In the genomic region with DNA sequence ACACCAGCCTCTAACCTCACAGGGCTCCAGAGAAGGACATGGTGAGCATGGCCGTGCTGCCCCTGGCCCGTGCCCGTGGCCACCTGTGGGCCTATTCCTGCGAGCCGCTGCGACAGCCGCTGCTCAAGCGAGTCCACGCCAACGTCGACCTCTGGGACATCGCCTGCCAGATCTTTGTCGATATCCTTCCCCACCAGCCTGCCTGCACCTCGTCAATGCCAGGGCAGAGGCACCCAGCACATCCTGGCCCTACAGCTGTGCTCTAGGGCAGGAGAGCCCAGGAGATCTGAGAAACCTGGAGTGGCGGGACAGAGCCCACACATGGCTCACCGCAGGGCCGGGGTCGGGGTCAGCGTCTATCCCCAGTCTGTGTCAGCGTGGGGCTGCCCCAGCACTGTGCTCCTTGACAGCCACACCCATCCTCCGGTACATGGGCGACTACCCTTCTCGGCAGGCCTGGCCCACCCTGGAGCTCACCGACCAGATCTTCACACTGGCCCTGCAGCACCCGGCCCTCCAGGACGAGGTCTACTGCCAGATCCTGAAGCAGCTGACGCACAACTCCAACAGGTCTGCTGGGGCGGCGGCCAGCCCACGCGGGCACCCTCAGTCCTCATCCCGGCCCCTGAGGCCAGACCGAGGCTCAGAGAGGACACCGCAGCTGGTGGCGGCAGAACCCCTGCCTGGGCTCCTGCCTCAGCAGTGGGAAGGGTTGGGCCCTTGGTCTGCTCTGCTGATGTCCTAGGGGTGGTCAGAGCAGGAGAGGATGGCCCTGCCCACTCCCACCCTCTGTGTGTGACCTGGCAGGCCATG, we compare ENCODE assay signal across 36 cellular contexts. TPM values are rescaled to one million over a fixed set of nuclear protein-coding genes. Genes with fewer than 3 reads are reported as not detected.
DNase-seq lines count a peak whose midpoint lies in the region; ATAC-seq and TF ChIP-seq lines count a peak whose summit lies in the region.
"Had no signal": no experiment of that assay in that cellular context is flagged by ENCODE, and none has a peak within 500 bp of the region (broad histone marks: within the 10 kb centered on the region; RNA-seq: fewer than 3 reads in every experiment).

No MANE protein-coding gene starts in this region.

- no peaks in the 10 kb centered on the region for H3K36me3 ChIP-seq in BLaER1
- H3K36me3 ChIP-seq in psoas muscle (ENCODE audit: insufficient read depth in 1 of 2, low read depth in 1 of 2) = no peaks in the 10 kb centered on the region
- H3K36me3 ChIP-seq in HAP-1 (replicated peaks) = no peaks in the 10 kb centered on the region
- no peaks in the 10 kb centered on the region for H3K36me3 ChIP-seq in adrenal gland (replicated peaks in 1 of 2)
- H3K36me3 ChIP-seq: prostate gland, thoracic aorta, WERI-Rb-1 had no signal

- ATAC-seq in T-helper 17 cell (no peak), right cardiac atrium (peak; percentile 1 to 4), psoas muscle (peak in 1 of 4 donors; percentile 9), GM18517 (IDR thresholded peaks at IDR 0.05; ENCODE audit: unreplicated experiment) (no peak)
- ATAC-seq: A549, GM12878, left lobe of liver, Panc1 had no signal

- peak overlapping the region; percentile 2 for H3K27ac Mint-ChIP-seq in T-helper 17 cell
- H3K27ac Mint-ChIP-seq: activated naive CD8-positive, alpha-beta T cell; CD8-positive, alpha-beta memory T cell; stimulated activated naive CD8-positive, alpha-beta T cell treated with anti-CD3 and anti-CD28 coated beads, Interleukin-15, Interleukin-2, amounts not matched to agents 100 ng/mL and 50 ng/mL, for 24 hours had no signal

- H3K27me3 ChIP-seq in BLaER1 = no peaks in the 10 kb centered on the region
- no peaks in the 10 kb centered on the region for H3K27me3 ChIP-seq in right cardiac atrium (ENCODE audit: control insufficient read depth, insufficient read depth)
- H3K27me3 ChIP-seq in psoas muscle (ENCODE audit: insufficient read depth in 3 of 3, low read length in 2 of 3) = no peaks in the 10 kb centered on the region
- no peaks in the 10 kb centered on the region for H3K27me3 ChIP-seq in HAP-1 (ENCODE audit: low read depth)
- H3K27me3 ChIP-seq in adrenal gland = no peaks in the 10 kb centered on the region

- TF ChIP-seq POLR2A in adrenal gland (IDR thresholded peaks at IDR 0.05) = no peak

- H3K27ac ChIP-seq in BLaER1 = peak overlapping the region; percentile 97
- no peak overlapping the region for H3K27ac ChIP-seq in right cardiac atrium (ENCODE audit: low read length)
- no peak overlapping the region for H3K27ac ChIP-seq in psoas muscle
- H3K27ac ChIP-seq in adrenal gland = no peak overlapping the region
- H3K27ac ChIP-seq: A549, prostate gland, skin epidermis, thoracic aorta, WERI-Rb-1 had no signal

- H3K4me1 Mint-ChIP-seq in T-helper 17 cell = peaks cover 4% of the 10 kb centered on the region

- intact Hi-C loops in right cardiac atrium (cut with DNase I) = no loop called here
- intact Hi-C loops in psoas muscle (cut with DNase I) = no loop called here
- intact Hi-C loops in adrenal gland (cut with DNase I) = no loop called here

- peaks cover 99% of the 10 kb centered on the region for H3K4me1 ChIP-seq in BLaER1
- peaks cover 11% of the 10 kb centered on the region for H3K4me1 ChIP-seq in right cardiac atrium (ENCODE audit: control insufficient read depth, insufficient read depth, low read length)
- peaks cover 5% of the 10 kb centered on the region for H3K4me1 ChIP-seq in psoas muscle
- H3K4me1 ChIP-seq in HAP-1 = no peaks in the 10 kb centered on the region
- no peaks in the 10 kb centered on the region for H3K4me1 ChIP-seq in adrenal gland (replicated peaks in 1 of 2)
- H3K4me1 ChIP-seq: A549, prostate gland had no signal

- H3K9me3 ChIP-seq in BLaER1 (no peaks in the 10 kb centered on the region), T-helper 17 cell (ENCODE audit: control insufficient read depth, low read length, poor library complexity, severe bottlenecking) (no peaks in the 10 kb centered on the region), right cardiac atrium (ENCODE audit: control insufficient read depth, low read length) (no peaks in the 10 kb centered on the region), psoas muscle (no peaks in the 10 kb centered on the region), HAP-1 (no peaks in the 10 kb centered on the region), adrenal gland (replicated peaks in 1 of 3) (no peaks in the 10 kb centered on the region)
- H3K9me3 ChIP-seq: A549, prostate gland, thoracic aorta had no signal

- peak overlapping the region; percentile 99 for H3K4me2 ChIP-seq in BLaER1
- H3K4me2 ChIP-seq: A549 had no signal

- H4K20me1 ChIP-seq in BLaER1 = no peaks in the 10 kb centered on the region

- TF ChIP-seq CTCF in psoas muscle (IDR thresholded peaks at IDR 0.05) (no peak), adrenal gland (IDR thresholded peaks at IDR 0.05) (no peak)

- in situ Hi-C loops in HAP-1 (cut with MboI; ENCODE audit: low sequenced_read_pairs) = no loop called here

- DNase-seq in T-helper 17 cell = no peak
- peak; percentile 32 to 67 (median 65) for DNase-seq in right cardiac atrium
- DNase-seq in psoas muscle = peak; percentile 16 to 53
- DNase-seq in HAP-1 (ENCODE audit: low spot score in 2 of 2) = no peak
- DNase-seq in adrenal gland = no peak
- DNase-seq in SKM-1 (lab: John Stamatoyannopoulos, UW; ENCODE audit: unreplicated experiment) = no peak
- DNase-seq: activated CD4-positive, alpha-beta T cell treated with anti-CD3 and anti-CD28 coated beads for 48 hours; activated effector memory CD4-positive, alpha-beta T cell treated with Interleukin-2 at 50 U/mL for 16 hours; activated T-cell treated with anti-CD3 and anti-CD28 coated beads, Interleukin-2, amount 50 U/mL, for 1 hour; anterior cingulate cortex; CD8-positive, alpha-beta memory T cell; effector CD8-positive, alpha-beta T cell; Kasumi-1; NCI-H146; NCI-H2107; NCI-H446; NCI-H774; nucleus accumbens; SHP77 treated with DMSO at 0.1 percent for 48 hours; WERI-Rb-1 had no signal

- H3K4me3 Mint-ChIP-seq in T-helper 17 cell = no peak overlapping the region
- H3K4me3 Mint-ChIP-seq: activated naive CD8-positive, alpha-beta T cell; CD8-positive, alpha-beta memory T cell; stimulated activated naive CD8-positive, alpha-beta T cell treated with anti-CD3 and anti-CD28 coated beads, Interleukin-15, Interleukin-2, amounts not matched to agents 100 ng/mL and 50 ng/mL, for 24 hours had no signal

- peak overlapping the region; percentile 73; the same call in 1 of the 2 replicates for H3K9ac ChIP-seq in BLaER1

- H3K4me3 ChIP-seq in BLaER1 = no peak overlapping the region; the same call in 1 of the 2 replicates
- no peak overlapping the region for H3K4me3 ChIP-seq in right cardiac atrium (ENCODE audit: low read length)
- no peak overlapping the region for H3K4me3 ChIP-seq in psoas muscle
- H3K4me3 ChIP-seq in HAP-1 = no peak overlapping the region
- H3K4me3 ChIP-seq in adrenal gland = no peak overlapping the region
- H3K4me3 ChIP-seq: A549, GM12878, prostate gland, skin epidermis, thoracic aorta had no signal

- H3K27me3 Mint-ChIP-seq in T-helper 17 cell = no peaks in the 10 kb centered on the region
- H3K27me3 Mint-ChIP-seq: activated naive CD8-positive, alpha-beta T cell; CD8-positive, alpha-beta memory T cell; stimulated activated naive CD8-positive, alpha-beta T cell treated with anti-CD3 and anti-CD28 coated beads, Interleukin-15, Interleukin-2, amounts not matched to agents 100 ng/mL and 50 ng/mL, for 24 hours had no signal

- H3K36me3 Mint-ChIP-seq in T-helper 17 cell (ENCODE audit: low read depth) = no peaks in the 10 kb centered on the region
- H3K36me3 Mint-ChIP-seq: activated naive CD8-positive, alpha-beta T cell; CD8-positive, alpha-beta memory T cell had no signal

- WGBS in right cardiac atrium = 75% methylated on average over 35 of the region's 35 CpGs
- WGBS in psoas muscle, 3 donors = 80 to 84% (median 82%) methylated on average over 33 to 35 of the region's 35 CpGs
- WGBS in adrenal gland, 4 donors = 85 to 94% (median 90%) methylated on average over 7 to 35 of the region's 35 CpGs

RNA-seq across cellular contexts. Expression of gene GPR17, which starts 14.6 kb away (rescaled TPM):
- total RNA-seq in T-helper 17 cell (not detected), right cardiac atrium (under 1 TPM in 2 of 4 donors, not detected in 2; 0.31 to 0.40 TPM), psoas muscle (under 1 TPM in 1 of 4 donors, not detected in 3; 0.17 TPM), adrenal gland (under 1 TPM in 1 of 8 donors, not detected in 7; 0.11 TPM)
- polyA plus RNA-seq in right cardiac atrium (4.0 TPM), psoas muscle (under 1 TPM; 0.14 to 0.35 (median 0.21) TPM), adrenal gland (1 to 10 TPM in 1 of 3 donors, under 1 TPM in 1, not detected in 1; 0.54 to 2.0 TPM)
- total RNA-seq: activated CD8-positive, alpha-beta memory T cell treated with anti-CD3 and anti-CD28 coated beads for 36 hours; bronchial epithelial cell; CD8-positive, alpha-beta memory T cell; GM12878; H7; left lobe of liver; mesenteric fat pad; myocyte; prostate gland; thoracic aorta had no signal
- polyA plus RNA-seq: A549; CD8-positive, alpha-beta memory T cell; GM12878 had no signal

RNA-seq across cellular contexts. Expression of gene LIMS2, which starts 43.9 kb away (rescaled TPM):
- total RNA-seq in T-helper 17 cell (1 to 10 TPM; 2.9 to 7.7 TPM), right cardiac atrium (100 to 1,000 TPM; 163 to 224 (median 209) TPM), psoas muscle (10 to 100 TPM in 3 of 4 donors, 1 to 10 TPM in 1; 9.3 to 31.8 (median 20.5) TPM), adrenal gland (10 to 100 TPM in 7 of 8 donors, 1 to 10 TPM in 1; 8.7 to 32.3 (median 16.1) TPM)
- polyA plus RNA-seq in right cardiac atrium (178 TPM), psoas muscle (10 to 100 TPM; 12.1 to 16.4 (median 12.9) TPM), adrenal gland (100 to 1,000 TPM in 2 of 3 donors, 1 to 10 TPM in 1; 3.8 to 142 (median 107) TPM)

Comparison
In these comparisons a context has a peak if more than half of its experiments do, and no peak if none do; other contexts are left out.
1. ATAC-seq: peak in right cardiac atrium (2 of 2); none in T-helper 17 cell (single experiment) and GM18517 (single experiment).
2. DNase-seq: peak in right cardiac atrium (3 of 3) and psoas muscle (2 of 2); none in T-helper 17 cell (0 of 3), HAP-1 (0 of 2), adrenal gland (0 of 7) and SKM-1 (single experiment).
3. RNA of gene LIMS2, which starts 43.9 kb away (total RNA-seq): 163 to 224 TPM in right cardiac atrium; 9.3 to 31.8 TPM in psoas muscle, 8.7 to 32.3 TPM in adrenal gland and 2.9 to 7.7 TPM in T-helper 17 cell; every median in the first group is over 4 times any median in the second.